8 cellular contexts compared by ENCODE assay signal in the genomic region with DNA sequence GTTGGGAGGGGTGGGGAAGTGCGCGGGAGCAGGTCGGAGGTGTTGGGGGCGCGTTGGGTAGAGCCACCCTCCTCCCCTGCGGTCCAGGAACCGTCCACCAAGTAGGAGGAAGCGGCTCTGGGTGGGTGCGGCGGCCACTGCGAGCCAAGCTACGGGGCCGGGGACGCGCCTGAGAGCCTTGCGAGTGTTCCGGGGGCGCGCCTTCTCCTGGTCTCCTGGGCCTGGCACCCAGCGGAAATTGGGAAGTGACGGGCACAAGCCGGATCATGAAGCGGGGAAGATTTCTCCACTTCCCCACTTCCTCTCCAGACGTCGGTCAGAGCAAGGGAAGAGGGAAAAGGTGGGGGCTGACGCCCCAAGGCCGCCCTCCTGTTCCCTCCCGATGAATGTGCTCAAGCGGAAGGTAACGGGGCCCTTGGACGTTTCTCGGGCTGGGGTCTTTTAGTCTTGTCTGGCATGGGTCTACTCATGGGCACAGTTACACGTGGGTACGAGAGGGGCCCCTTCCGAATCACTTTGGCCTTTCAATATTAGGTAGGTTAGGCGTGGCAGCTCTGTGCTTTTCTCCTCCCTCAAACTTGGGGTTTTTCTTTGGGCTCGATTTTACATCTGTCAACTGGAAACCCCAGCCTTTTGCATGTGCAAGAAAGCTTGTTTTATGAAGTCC. TPM values are rescaled to one million over a fixed set of nuclear protein-coding genes. Genes with fewer than 3 reads are reported as not detected.
DNase-seq lines count a peak whose midpoint lies in the region; ATAC-seq and TF ChIP-seq lines count a peak whose summit lies in the region.

No MANE protein-coding gene starts in this region.

- BruUV-seq in Panc1 (replicated peaks; lab: Mats Ljungman, UMichigan): no TSS peak

- no peak for TF ChIP-seq CTCF in Panc1 (IDR thresholded peaks at IDR 0.05)

- H3K4me3 Mint-ChIP-seq in dendritic cell treated with granulocyte-macrophage colony-stimulating factor and Interleukin-4, amounts not matched to agents 40 ng/mL and 50 ng/mL, for 4 days: peak overlapping the region; percentile 99

- peak overlapping the region; percentile 96 for H3K27ac ChIP-seq in Panc1 (ENCODE audit: low read length)
- peak overlapping the region; percentile 98 to 99 for H3K27ac ChIP-seq in mucosa of rectum (ENCODE audit: low read depth in 2 of 2, low read length in 2 of 2)

- POLR2A ChIA-PET in Panc1 (lab: Charles Lee): interaction anchor here (0.6 to 2.6 kb wide), 6 partner anchors 11 to 227 kb away, joined by 3 to 13 read pairs (median 4); a partner anchor contains a TSS

- H3K4me1 ChIP-seq in Panc1 (ENCODE audit: control insufficient read depth, insufficient read depth, low read length) (peaks cover 23% of the 10 kb centered on the region), mucosa of rectum (ENCODE audit: control insufficient read depth in 2 of 2, insufficient read depth in 2 of 2, low read length in 2 of 2) (peaks cover 19 to 21% of the 10 kb centered on the region in 2 donors)

- ATAC-seq in Panc1 (peak; percentile 23), HG03196 (IDR thresholded peaks at IDR 0.05; ENCODE audit: unreplicated experiment) (no peak)

- peak overlapping the region; percentile 100 for H3K27ac Mint-ChIP-seq in dendritic cell treated with granulocyte-macrophage colony-stimulating factor and Interleukin-4, amounts not matched to agents 40 ng/mL and 50 ng/mL, for 4 days

- no peaks in the 10 kb centered on the region for H3K27me3 Mint-ChIP-seq in dendritic cell treated with granulocyte-macrophage colony-stimulating factor and Interleukin-4, amounts not matched to agents 40 ng/mL and 50 ng/mL, for 4 days

- CTCF ChIA-PET in Panc1 (lab: Charles Lee): interaction anchor here (0.6 kb wide), 1 partner anchor 61 kb away, joined by 3 read pairs; no protein-coding TSS in a partner anchor

- no peaks in the 10 kb centered on the region for H3K9me3 Mint-ChIP-seq in dendritic cell treated with granulocyte-macrophage colony-stimulating factor and Interleukin-4, amounts not matched to agents 40 ng/mL and 50 ng/mL, for 4 days

- H3K4me1 Mint-ChIP-seq in dendritic cell treated with granulocyte-macrophage colony-stimulating factor and Interleukin-4, amounts not matched to agents 40 ng/mL and 50 ng/mL, for 4 days (ENCODE audit: low read depth): peaks cover 43% of the 10 kb centered on the region

- H3K36me3 ChIP-seq in Panc1 (ENCODE audit: control insufficient read depth, insufficient read depth, low read length) (peaks cover 6% of the 10 kb centered on the region), mucosa of rectum (ENCODE audit: control insufficient read depth in 2 of 2, insufficient read depth in 2 of 2, low read length in 2 of 2) (peaks cover 0 to 2% of the 10 kb centered on the region in 2 donors)

- peaks cover 53% of the 10 kb centered on the region for H3K36me3 Mint-ChIP-seq in dendritic cell treated with granulocyte-macrophage colony-stimulating factor and Interleukin-4, amounts not matched to agents 40 ng/mL and 50 ng/mL, for 4 days (ENCODE audit: low read depth)

- intact Hi-C loops in Panc1 (cut with micrococcal nuclease; ENCODE audit: unreplicated experiment): no loop called here
- intact Hi-C loops in dendritic cell treated with granulocyte-macrophage colony-stimulating factor and Interleukin-4, amounts not matched to agents 40 ng/mL and 50 ng/mL, for 4 days (cut with micrococcal nuclease): loop anchor here (2.0 kb wide), 1 partner anchor 22 kb away; no protein-coding TSS in a partner anchor

- H3K9me3 ChIP-seq in Panc1 (ENCODE audit: control insufficient read depth, insufficient read depth, low read depth, low read length) (no peaks in the 10 kb centered on the region), mucosa of rectum (ENCODE audit: control insufficient read depth in 2 of 2, low read length in 2 of 2) (no peaks in the 10 kb centered on the region)

- in situ Hi-C loops in Panc1 (cut with HindIII; ENCODE audit: low pct_unique_long_range_greater_than_20kb, low sequenced_read_pairs): no loop called here

- DNase-seq in stimulated activated CD4-positive, alpha-beta T cell treated with anti-CD3 and anti-CD28 coated beads, Interleukin-4, amount 100 ng/mL, for 1 hour: peak; percentile 13
- DNase-seq in stimulated activated CD4-positive, alpha-beta T cell treated with anti-CD3 and anti-CD28 coated beads, Interleukin-4, amount 100 ng/mL, for 4 hours: no peak
- DNase-seq in Panc1 (ENCODE audit: low read depth, low spot score) (no peak), NCI-H2227 (lab: John Stamatoyannopoulos, UW; ENCODE audit: unreplicated experiment) (no peak), DMS153 (lab: John Stamatoyannopoulos, UW) (no peak)

- peak overlapping the region; percentile 87 to 100 for H3K9ac ChIP-seq in mucosa of rectum (ENCODE audit: low read depth in 1 of 2, low read length in 2 of 2)

- no peaks in the 10 kb centered on the region for H3K27me3 ChIP-seq in Panc1 (ENCODE audit: control insufficient read depth, insufficient read depth, low read length)
- no peaks in the 10 kb centered on the region for H3K27me3 ChIP-seq in mucosa of rectum (ENCODE audit: control insufficient read depth in 2 of 2, insufficient read depth in 2 of 2, low read length in 2 of 2)

- H3K4me3 ChIP-seq in Panc1 (ENCODE audit: low read depth in 2 of 2, low read length in 2 of 2) (peak overlapping the region; percentile 84 to 99), mucosa of rectum (ENCODE audit: low read length in 2 of 2) (peak overlapping the region; percentile 84 to 98)

RNA-seq across cellular contexts. Expression of a gene that starts 0.9 kb away (rescaled TPM):
- 93.9 TPM for total RNA-seq in Panc1 (2021; ENCODE audit: unreplicated experiment)
- polyA plus RNA-seq in Panc1 (2012; ENCODE audit: insufficient read length): 62.5 TPM

RNA-seq across cellular contexts. Expression of a gene that starts 21.2 kb away (rescaled TPM):
- total RNA-seq in Panc1 (2021; ENCODE audit: unreplicated experiment): 195 TPM
- polyA plus RNA-seq in Panc1 (2012; ENCODE audit: insufficient read length): 186 TPM

RNA-seq across cellular contexts. Expression of a gene that starts 24.3 kb away (rescaled TPM):
- 55.3 TPM for total RNA-seq in Panc1 (2021; ENCODE audit: unreplicated experiment)
- 68.6 TPM for polyA plus RNA-seq in Panc1 (2012; ENCODE audit: insufficient read length)

RNA-seq across cellular contexts. Expression of a gene that starts 24.4 kb away (rescaled TPM):
- 2.0 TPM for total RNA-seq in Panc1 (2021; ENCODE audit: unreplicated experiment)
- 1.0 TPM for polyA plus RNA-seq in Panc1 (2012; ENCODE audit: insufficient read length)

RNA-seq across cellular contexts. Expression of a gene that starts 48.9 kb away (rescaled TPM):
- 28.7 TPM for total RNA-seq in Panc1 (2021; ENCODE audit: unreplicated experiment)
- polyA plus RNA-seq in Panc1 (2012; ENCODE audit: insufficient read length): 42.0 TPM
